Comparison of ENCODE assay signal across 1 cellular context in genomic region chr4:82900335-82901128, GRCh38.
TF ChIP-seq lines count a peak whose summit lies in the region.

TSS of gene THAP9 (plus strand) at chr4:82900735. CDS start at chr4:82900803, 68 bp downstream.

TF ChIP-seq in GM12878, 131 proteins besides CTCF, POLR2A, EP300 and RAD21 (continued from another document and continues in another):
- peak; percentile 62; the same call in 1 of the 2 replicates for TF ChIP-seq BRCA1 (IDR thresholded peaks at IDR 0.05; ENCODE audit: low read depth, low read length)
- TF ChIP-seq ZBTB40 (IDR thresholded peaks at IDR 0.05; ENCODE audit: borderline replicate concordance) = peak; percentile 77; the same call in 1 of the 2 replicates
- TF ChIP-seq SPI1 (IDR thresholded peaks at IDR 0.05; ENCODE audit: borderline replicate concordance, insufficient read depth, low read depth, low read length) = peak; percentile 88
- peak; percentile 40; the same call in 1 of the 2 replicates for TF ChIP-seq JUND (IDR thresholded peaks at IDR 0.05; ENCODE audit: low read depth, low read length)
- no peak for TF ChIP-seq SREBF2 (IDR thresholded peaks at IDR 0.05; ENCODE audit: low read length)
- 0 out of 2 replicates have a peak, but pooled peaks have one; percentile 10 for TF ChIP-seq TCF12 (IDR thresholded peaks at IDR 0.05; ENCODE audit: low read depth, low read length)
- no peak for TF ChIP-seq CHD4 (IDR thresholded peaks at IDR 0.05)
- peak; percentile 64 for TF ChIP-seq RUNX3 (IDR thresholded peaks at IDR 0.05; ENCODE audit: low read length)
- peak; percentile 65 for TF ChIP-seq ATF7 (IDR thresholded peaks at IDR 0.05; ENCODE audit: low read depth)
- TF ChIP-seq ETV6 (conservative IDR thresholded peaks at IDR 0.05 in 1 of 2, IDR thresholded peaks at IDR 0.05 in 1 of 2; ENCODE audit: borderline replicate concordance in 1 of 2, low read depth in 1 of 2) = peak in 1 of 2 experiments; percentile 45; a peak in 1 of 4 replicates
- peak; percentile 86 for TF ChIP-seq DPF2 (IDR thresholded peaks at IDR 0.05)
- peak; percentile 79 for TF ChIP-seq NR2C1 (IDR thresholded peaks at IDR 0.05)
- 0 out of 2 replicates have a peak, but pooled peaks have one; percentile 18 for TF ChIP-seq SIN3A (IDR thresholded peaks at IDR 0.05; ENCODE audit: low read depth, low read length)
- TF ChIP-seq KLF5 (IDR thresholded peaks at IDR 0.05; ENCODE audit: partially characterized antibody) = peak; percentile 75
- TF ChIP-seq FOXK2 (IDR thresholded peaks at IDR 0.05) = no peak
- TF ChIP-seq NFYA (IDR thresholded peaks at IDR 0.05; ENCODE audit: borderline replicate concordance, low read depth, low read length) = peak; percentile 10; the same call in 1 of the 2 replicates
- TF ChIP-seq RELB (IDR thresholded peaks at IDR 0.05; ENCODE audit: low read depth) = peak; percentile 81
- no peak for TF ChIP-seq RAD51 (IDR thresholded peaks at IDR 0.05)
- TF ChIP-seq RELA (IDR thresholded peaks at IDR 0.05; ENCODE audit: borderline replicate concordance, partially characterized antibody) = peak; percentile 83
- no peak for TF ChIP-seq STAT3 (IDR thresholded peaks at IDR 0.05; ENCODE audit: low read depth, low read length)
- peak; percentile 22; the same call in 1 of the 2 replicates for TF ChIP-seq IRF4 (IDR thresholded peaks at IDR 0.05; ENCODE audit: low read depth, low read length)
- TF ChIP-seq SP1 (IDR thresholded peaks at IDR 0.05; ENCODE audit: low read depth, low read length) = peak; percentile 96
- TF ChIP-seq IKZF2 (IDR thresholded peaks at IDR 0.05) = peak; percentile 88 to 93
- peak; percentile 79 for TF ChIP-seq YY1 (IDR thresholded peaks at IDR 0.05; ENCODE audit: low read depth, low read length)
- no peak for TF ChIP-seq YBX1 (IDR thresholded peaks at IDR 0.05)
- TF ChIP-seq ATF2 (IDR thresholded peaks at IDR 0.05; ENCODE audit: low read length) = peak; percentile 35; the same call in 1 of the 2 replicates
- no peak for TF ChIP-seq ZNF274 (IDR thresholded peaks at IDR 0.05; ENCODE audit: insufficient read depth, insufficient read length)
- TF ChIP-seq TAF1 (IDR thresholded peaks at IDR 0.05; ENCODE audit: borderline replicate concordance, low read depth, low read length) = peak; percentile 97
- no peak; the same call in 1 of the 2 replicates for TF ChIP-seq USF2 (IDR thresholded peaks at IDR 0.05; ENCODE audit: borderline replicate concordance, low read depth, low read length)
- 0 out of 2 replicates have a peak, but pooled peaks have one; percentile 62 for TF ChIP-seq CBX5 (IDR thresholded peaks at IDR 0.05; ENCODE audit: low read depth)
- TF ChIP-seq SUZ12 (IDR thresholded peaks at IDR 0.05; ENCODE audit: unreplicated experiment) = no peak
- TF ChIP-seq EZH2 (IDR thresholded peaks at IDR 0.05; ENCODE audit: borderline replicate concordance, control insufficient read depth, low read depth, low read length) = no peak
- TF ChIP-seq HDAC2 (IDR thresholded peaks at IDR 0.05) = no peak
- TF ChIP-seq NKRF (conservative IDR thresholded peaks at IDR 0.05) = peak; percentile 67
- TF ChIP-seq ZNF687 (IDR thresholded peaks at IDR 0.05) = peak; percentile 89
- TF ChIP-seq PAX5 (IDR thresholded peaks at IDR 0.05; ENCODE audit: borderline replicate concordance, low read depth, low read length) = peak; percentile 53; the same call in 1 of the 2 replicates
- TF ChIP-seq HCFC1 (IDR thresholded peaks at IDR 0.05; ENCODE audit: low read length) = peak; percentile 52; the same call in 1 of the 2 replicates
- TF ChIP-seq CUX1 (IDR thresholded peaks at IDR 0.05; ENCODE audit: insufficient replicate concordance, low read depth, low read length) = no peak
